Comparison of ENCODE assay signal across 8 cellular contexts in the genomic region with DNA sequence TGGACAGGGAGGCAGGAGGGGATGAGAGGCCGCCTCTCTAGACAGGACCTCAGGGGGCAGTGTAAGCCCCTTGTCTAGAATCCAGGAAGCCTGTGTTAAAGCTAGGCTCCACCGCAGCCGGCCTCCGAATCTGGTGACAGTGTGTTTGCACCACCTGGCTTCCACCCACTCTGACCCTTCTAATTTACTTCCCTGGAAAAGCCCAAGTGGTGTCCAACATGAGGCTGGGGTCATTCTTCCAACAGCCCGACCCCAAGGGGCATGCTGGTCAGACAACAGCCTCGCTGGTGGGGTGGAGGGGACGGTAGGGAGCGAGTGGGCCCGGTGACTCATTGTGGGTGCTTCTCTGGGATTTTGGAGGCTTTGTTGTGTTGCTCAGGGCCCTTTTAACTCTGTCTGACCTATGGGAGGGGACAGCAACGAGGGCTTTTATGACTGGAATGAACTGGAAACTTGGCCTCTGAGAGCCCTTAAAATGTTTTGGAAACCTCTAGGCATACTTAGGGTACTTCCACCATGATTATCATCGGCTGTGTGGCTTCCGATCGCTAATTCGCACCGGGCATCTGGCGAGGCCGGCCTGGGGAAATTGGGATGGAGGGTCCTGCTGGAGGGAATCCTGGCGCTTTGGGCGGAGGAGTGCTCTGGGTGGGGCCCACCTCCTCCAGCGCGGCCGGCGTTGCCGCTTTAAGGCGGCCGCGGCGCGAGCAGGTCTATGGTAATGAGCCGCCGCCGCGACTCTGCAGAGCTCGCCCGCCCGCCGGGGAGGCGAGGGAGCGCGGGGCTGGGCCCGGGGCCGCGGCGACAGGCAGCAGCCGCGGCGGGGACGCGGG. TPM values are rescaled to one million over a fixed set of nuclear protein-coding genes. Genes with fewer than 3 reads are reported as not detected.
DNase-seq lines count a peak whose midpoint lies in the region; ATAC-seq and TF ChIP-seq lines count a peak whose summit lies in the region.

A gene with protein sequence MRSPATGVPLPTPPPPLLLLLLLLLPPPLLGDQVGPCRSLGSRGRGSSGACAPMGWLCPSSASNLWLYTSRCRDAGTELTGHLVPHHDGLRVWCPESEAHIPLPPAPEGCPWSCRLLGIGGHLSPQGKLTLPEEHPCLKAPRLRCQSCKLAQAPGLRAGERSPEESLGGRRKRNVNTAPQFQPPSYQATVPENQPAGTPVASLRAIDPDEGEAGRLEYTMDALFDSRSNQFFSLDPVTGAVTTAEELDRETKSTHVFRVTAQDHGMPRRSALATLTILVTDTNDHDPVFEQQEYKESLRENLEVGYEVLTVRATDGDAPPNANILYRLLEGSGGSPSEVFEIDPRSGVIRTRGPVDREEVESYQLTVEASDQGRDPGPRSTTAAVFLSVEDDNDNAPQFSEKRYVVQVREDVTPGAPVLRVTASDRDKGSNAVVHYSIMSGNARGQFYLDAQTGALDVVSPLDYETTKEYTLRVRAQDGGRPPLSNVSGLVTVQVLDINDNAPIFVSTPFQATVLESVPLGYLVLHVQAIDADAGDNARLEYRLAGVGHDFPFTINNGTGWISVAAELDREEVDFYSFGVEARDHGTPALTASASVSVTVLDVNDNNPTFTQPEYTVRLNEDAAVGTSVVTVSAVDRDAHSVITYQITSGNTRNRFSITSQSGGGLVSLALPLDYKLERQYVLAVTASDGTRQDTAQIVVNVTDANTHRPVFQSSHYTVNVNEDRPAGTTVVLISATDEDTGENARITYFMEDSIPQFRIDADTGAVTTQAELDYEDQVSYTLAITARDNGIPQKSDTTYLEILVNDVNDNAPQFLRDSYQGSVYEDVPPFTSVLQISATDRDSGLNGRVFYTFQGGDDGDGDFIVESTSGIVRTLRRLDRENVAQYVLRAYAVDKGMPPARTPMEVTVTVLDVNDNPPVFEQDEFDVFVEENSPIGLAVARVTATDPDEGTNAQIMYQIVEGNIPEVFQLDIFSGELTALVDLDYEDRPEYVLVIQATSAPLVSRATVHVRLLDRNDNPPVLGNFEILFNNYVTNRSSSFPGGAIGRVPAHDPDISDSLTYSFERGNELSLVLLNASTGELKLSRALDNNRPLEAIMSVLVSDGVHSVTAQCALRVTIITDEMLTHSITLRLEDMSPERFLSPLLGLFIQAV (N-terminal part only) (plus strand): TSS at position 743 of the 833 bp plus-strand sequence. CDS start 541 bp downstream, outside the sequence.

- DNase-seq in AG09309 (ENCODE audit: low read depth) = no peak
- DNase-seq in NCI-H774 (lab: John Stamatoyannopoulos, UW) = peak; percentile 44
- peak; percentile 54 for DNase-seq in activated CD8-positive, alpha-beta memory T cell treated with anti-CD3 and anti-CD28 coated beads, Interleukin-2, amount 50 U/mL, for 4 hours
- DNase-seq in epithelial cell of esophagus (ENCODE audit: low read depth) = peak; percentile 80
- peak; percentile 33 to 81 for DNase-seq in stimulated activated effector memory CD8-positive, alpha-beta T cell treated with anti-CD3 and anti-CD28 coated beads, Interleukin-12 subunit alpha, Interleukin-12 subunit beta, amount 100 ng/mL, for 72 hours (ENCODE audit: low spot score in 2 of 2)

- no peaks in the 10 kb centered on the region for H3K9me3 Mint-ChIP-seq in stimulated activated effector memory CD8-positive, alpha-beta T cell treated with anti-CD3 and anti-CD28 coated beads, Interleukin-12 subunit alpha, Interleukin-12 subunit beta, amount 100 ng/mL, for 72 hours

- no peaks in the 10 kb centered on the region for H3K36me3 Mint-ChIP-seq in stimulated activated effector memory CD8-positive, alpha-beta T cell treated with anti-CD3 and anti-CD28 coated beads, Interleukin-12 subunit alpha, Interleukin-12 subunit beta, amount 100 ng/mL, for 72 hours

- no peak for TF ChIP-seq CTCF in AG09309 (IDR thresholded peaks at IDR 0.05; ENCODE audit: control insufficient read depth, insufficient read depth, low read depth, low read length, missing control alignments)
- no peak for TF ChIP-seq CTCF in epithelial cell of esophagus (IDR thresholded peaks at IDR 0.05; ENCODE audit: insufficient read depth, low read depth, low read length, missing control alignments)

- peak within 1 kb of the TSS; percentile 26 for H3K4me3 ChIP-seq in AG09309 (ENCODE audit: control insufficient read depth, low read depth, low read length)
- peak within 1 kb of the TSS; percentile 60 for H3K4me3 ChIP-seq in epithelial cell of esophagus (ENCODE audit: low read length)
- peak within 1 kb of the TSS; percentile 38 for H3K4me3 ChIP-seq in mononuclear cell (ENCODE audit: low read length)

- ATAC-seq in GM18907 (IDR thresholded peaks at IDR 0.05; ENCODE audit: unreplicated experiment) (peak; percentile 83), HG03139 (IDR thresholded peaks at IDR 0.05; ENCODE audit: unreplicated experiment) (peak; percentile 58)
- peak; percentile 90 for ATAC-seq in stimulated activated effector memory CD8-positive, alpha-beta T cell treated with anti-CD3 and anti-CD28 coated beads, Interleukin-12 subunit alpha, Interleukin-12 subunit beta, amount 100 ng/mL, for 72 hours

- no peaks in the 10 kb centered on the region for H3K9me3 ChIP-seq in mononuclear cell (ENCODE audit: low read depth, low read length)

- no peak within 1 kb of the TSS for H3K27ac Mint-ChIP-seq in stimulated activated effector memory CD8-positive, alpha-beta T cell treated with anti-CD3 and anti-CD28 coated beads, Interleukin-12 subunit alpha, Interleukin-12 subunit beta, amount 100 ng/mL, for 72 hours

- H3K4me3 Mint-ChIP-seq in stimulated activated effector memory CD8-positive, alpha-beta T cell treated with anti-CD3 and anti-CD28 coated beads, Interleukin-12 subunit alpha, Interleukin-12 subunit beta, amount 100 ng/mL, for 72 hours = peak within 1 kb of the TSS; percentile 58

- H3K27me3 ChIP-seq in mononuclear cell (ENCODE audit: insufficient read depth, low read length) = peaks cover 10% of the 10 kb centered on the region

- peaks cover 12% of the 10 kb centered on the region for H3K4me1 ChIP-seq in mononuclear cell (ENCODE audit: insufficient read depth, low read length)

- peaks cover 39% of the 10 kb centered on the region for H3K4me1 Mint-ChIP-seq in stimulated activated effector memory CD8-positive, alpha-beta T cell treated with anti-CD3 and anti-CD28 coated beads, Interleukin-12 subunit alpha, Interleukin-12 subunit beta, amount 100 ng/mL, for 72 hours

RNA-seq across cellular contexts. Expression of the gene that starts here (rescaled TPM):
- 1.4 TPM for total RNA-seq in mononuclear cell
